In genomic region chr17:42798011-42798382, GRCh38 we compare ENCODE assay signal across 8 cellular contexts. TPM values are rescaled to one million over a fixed set of nuclear protein-coding genes. Genes with fewer than 3 reads are reported as not detected.
DNase-seq lines count a peak whose midpoint lies in the region; ATAC-seq, FAIRE-seq and TF ChIP-seq lines count a peak whose summit lies in the region.

No MANE protein-coding gene starts in this region.

- TF ChIP-seq POLR2A in NB4 (IDR thresholded peaks at IDR 0.05; ENCODE audit: extremely low read depth, insufficient read length): no peak
- no peak for TF ChIP-seq POLR2A in H1 (IDR thresholded peaks at IDR 0.05; ENCODE audit: control extremely low read depth in 1 of 2, low read depth in 2 of 2, low read length in 2 of 2)

- H4K8ac ChIP-seq in H1 (ENCODE audit: extremely low read depth, insufficient read depth, low read length): peak overlapping the region; percentile 89; the same call in 1 of the 2 replicates

- H3K23me2 ChIP-seq in H1 (ENCODE audit: low read depth, low read length): no peaks in the 10 kb centered on the region

- H3K4ac ChIP-seq in H1 (replicated peaks; ENCODE audit: insufficient read length, low read depth, low read length): no peak overlapping the region

- peak overlapping the region; percentile 87 to 99 (median 94) for H3K4me2 ChIP-seq in BLaER1 treated with 17β-estradiol and CSF1 and Interleukin-3, amounts not matched to agents 10 nM and 100 nM
- peak overlapping the region; percentile 85 to 95 for H3K4me2 ChIP-seq in H1 (ENCODE audit: insufficient read depth in 1 of 2, low read depth in 2 of 2, low read length in 2 of 2)

- 54% methylated on average over 10 of the region's 10 CpGs; no CpG with 5 or more reads in 1 of the 2 experiments for whole genome bisulfite sequencing in H1 (ENCODE audit: extremely low coverage in 1 of 2, insufficient coverage in 1 of 2, insufficient read length in 1 of 2, insufficient replicate concordance in 2 of 2, low coverage in 1 of 2, low lambda C conversion rate in 2 of 2, missing lambda C conversion rate in 1 of 2), 2 experiments

- H3K9me3 ChIP-seq in BLaER1 treated with 17β-estradiol and CSF1 and Interleukin-3, amounts not matched to agents 10 nM and 100 nM (replicated peaks in 1 of 11): no peaks in the 10 kb centered on the region
- peaks cover 5 to 8% of the 10 kb centered on the region in 2 experiments; a peak in 3 of 4 replicates for H3K9me3 ChIP-seq in H1 (ENCODE audit: insufficient read depth in 2 of 2, low read depth in 1 of 2, low read length in 1 of 2)

- peak overlapping the region; percentile 98 for H3K4me3 Mint-ChIP-seq in neural crest cell

- peaks cover 0 to 6% of the 10 kb centered on the region in 2 experiments; a peak in 2 of 4 replicates for H3K79me2 ChIP-seq in H1 (ENCODE audit: control insufficient read depth in 1 of 2, insufficient read depth in 2 of 2, low read length in 2 of 2)

- no peaks in the 10 kb centered on the region for H4K20me1 ChIP-seq in BLaER1 treated with 17β-estradiol and CSF1 and Interleukin-3, amounts not matched to agents 10 nM and 100 nM
- peaks cover 0 to 2% of the 10 kb centered on the region in 2 experiments for H4K20me1 ChIP-seq in H1 (replicated peaks in 1 of 2; ENCODE audit: control insufficient read depth in 1 of 2, insufficient read depth in 2 of 2, low read length in 2 of 2)

- peaks cover 22% of the 10 kb centered on the region for H3K27me3 Mint-ChIP-seq in neural crest cell (ENCODE audit: low read depth)

- peak overlapping the region; percentile 55 to 84 (median 76); a peak in 21 of 22 replicates for H3K27ac ChIP-seq in BLaER1 treated with 17β-estradiol and CSF1 and Interleukin-3, amounts not matched to agents 10 nM and 100 nM
- no peak overlapping the region for H3K27ac ChIP-seq in H1 (ENCODE audit: low read depth, low read length)

- no peak for TF ChIP-seq EP300 in H1 (IDR thresholded peaks at IDR 0.05; ENCODE audit: borderline replicate concordance in 1 of 2, low read depth in 2 of 2, low read length in 2 of 2)

- H3K36me3 Mint-ChIP-seq in neural crest cell (ENCODE audit: low read depth): peaks cover 9% of the 10 kb centered on the region

- H3K23ac ChIP-seq in H1 (ENCODE audit: insufficient read length): no peak overlapping the region

- no peak for FAIRE-seq in H1 (lab: Jason Lieb, UNC)
- no peak for FAIRE-seq in HTR-8/SVneo (lab: Jason Lieb, UNC)

- H3K4me1 ChIP-seq in BLaER1 treated with 17β-estradiol and CSF1 and Interleukin-3, amounts not matched to agents 10 nM and 100 nM: peaks cover 15 to 37% (median 27%) of the 10 kb centered on the region in 10 experiments
- H3K4me1 ChIP-seq in H1 (replicated peaks in 1 of 4; ENCODE audit: control insufficient read depth in 3 of 4, insufficient read depth in 4 of 4, low read length in 3 of 4): peaks cover 3 to 5% (median 4%) of the 10 kb centered on the region in 4 experiments; a peak in 6 of 7 replicates

- H2AK5ac ChIP-seq in H1 (ENCODE audit: low read depth, low read length): no peak overlapping the region

- no peak for TF ChIP-seq RAD21 in H1 (IDR thresholded peaks at IDR 0.05 in 1 of 2, conservative IDR thresholded peaks at IDR 0.05 in 1 of 2; ENCODE audit: low read depth in 2 of 2, low read length in 2 of 2)

- POLR2A ChIA-PET in H1 (lab: Charles Lee; ENCODE audit: partially characterized antibody): interaction anchor here (0.5 to 3.1 kb wide), 14 partner anchors 9 to 1058 kb away, joined by 3 to 17 read pairs (median 3); partner anchors contain the start of genes NAGLU, PSMC3IP and WNK4

- CTCF ChIA-PET in H1 (lab: Charles Lee; ENCODE audit: partially characterized antibody): interaction anchor here (0.8 to 2.1 kb wide), 6 partner anchors 18 to 220 kb away, joined by 3 to 7 read pairs (median 4); partner anchors contain the start of gene WNK4

- 0 out of 2 replicates have a peak overlapping the region, but pooled peaks have one; percentile 72 for H2AFZ ChIP-seq in H1 (ENCODE audit: low read length)

- H4K5ac ChIP-seq in H1 (ENCODE audit: insufficient read length, low read depth, low read length): no peak overlapping the region

- H3K36me3 ChIP-seq in BLaER1 treated with 17β-estradiol and CSF1 and Interleukin-3, amounts not matched to agents 10 nM and 100 nM: peaks cover 0 to 20% (median 4%) of the 10 kb centered on the region in 11 experiments; a peak in 6 of 22 replicates
- no peaks in the 10 kb centered on the region for H3K36me3 ChIP-seq in H1 (ENCODE audit: control insufficient read depth in 2 of 4, insufficient read depth in 4 of 4, low read length in 3 of 4)

- no peak overlapping the region for H3K14ac ChIP-seq in H1 (ENCODE audit: insufficient read length)

- H3K56ac ChIP-seq in H1 (replicated peaks; ENCODE audit: insufficient read length, low read depth, low read length): no peak overlapping the region

- H2BK20ac ChIP-seq in H1 (ENCODE audit: low read length): no peak overlapping the region

- H3K18ac ChIP-seq in H1 (ENCODE audit: extremely low read depth, low read length): no peak overlapping the region

- peak overlapping the region; percentile 79 to 90 (median 88) for H3K9ac ChIP-seq in BLaER1 treated with 17β-estradiol and CSF1 and Interleukin-3, amounts not matched to agents 10 nM and 100 nM
- H3K9ac ChIP-seq in H1 (replicated peaks in 1 of 4; ENCODE audit: extremely low read depth in 1 of 4, low read depth in 3 of 4, low read length in 3 of 4): peak overlapping the region; percentile 78 to 93 (median 90)

- no peak overlapping the region for H2BK5ac ChIP-seq in H1 (ENCODE audit: low read depth, low read length)

- H3K79me1 ChIP-seq in H1 (ENCODE audit: low read depth, low read length): no peaks in the 10 kb centered on the region; the same call in 1 of the 2 replicates

- H3K27ac Mint-ChIP-seq in neural crest cell (ENCODE audit: unreplicated experiment): peak overlapping the region; percentile 81

- H4K91ac ChIP-seq in H1 (replicated peaks; ENCODE audit: insufficient read length, low read length): no peak overlapping the region

- H3K9me3 Mint-ChIP-seq in neural crest cell: peaks cover 3% of the 10 kb centered on the region

- H2BK15ac ChIP-seq in H1 (ENCODE audit: low read length): no peak overlapping the region

- no peak for TF ChIP-seq CTCF in NB4 (IDR thresholded peaks at IDR 0.05; ENCODE audit: low read depth, low read length)
- no peak for TF ChIP-seq CTCF in H1 (IDR thresholded peaks at IDR 0.05; ENCODE audit: control extremely low read depth in 1 of 3, insufficient read depth in 1 of 3, low read depth in 1 of 3, low read length in 3 of 3)
- TF ChIP-seq CTCF in neural crest cell (conservative IDR thresholded peaks at IDR 0.05): no peak

- ATAC-seq in HG02610 (IDR thresholded peaks at IDR 0.05; ENCODE audit: unreplicated experiment) (no peak), HG03045 (IDR thresholded peaks at IDR 0.05; ENCODE audit: unreplicated experiment) (no peak)

- H2BK120ac ChIP-seq in H1 (replicated peaks; ENCODE audit: low read depth, low read length): no peak overlapping the region

- DNase-seq in NB4 (ENCODE audit: low read depth) (no peak), H1 (ENCODE audit: low read depth in 1 of 2, low spot score in 2 of 2) (no peak), neural crest cell (ENCODE audit: low read depth, low spot score) (no peak), HTR-8/SVneo (ENCODE audit: insufficient read length, low spot score) (no peak)
- DNase-seq in stimulated activated CD4-positive, alpha-beta T cell treated with anti-CD3 and anti-CD28 coated beads, Interleukin-4, amount 100 ng/mL, for 1 hour: no peak

- no peaks in the 10 kb centered on the region for H3K27me3 ChIP-seq in BLaER1 treated with 17β-estradiol and CSF1 and Interleukin-3, amounts not matched to agents 10 nM and 100 nM
- peaks cover 0 to 11% (median 8%) of the 10 kb centered on the region in 4 experiments; a peak in 6 of 7 replicates for H3K27me3 ChIP-seq in H1 (replicated peaks in 1 of 4; ENCODE audit: control insufficient read depth in 3 of 4, extremely low read depth in 1 of 4, insufficient read depth in 3 of 4, low read length in 3 of 4)

- peaks cover 13% of the 10 kb centered on the region for H3K4me1 Mint-ChIP-seq in neural crest cell

- H2BK12ac ChIP-seq in H1 (ENCODE audit: low read depth, low read length): no peak overlapping the region

- H3K4me3 ChIP-seq in BLaER1 treated with 17β-estradiol and CSF1 and Interleukin-3, amounts not matched to agents 10 nM and 100 nM: peak overlapping the region; percentile 75 to 94 (median 86)
- H3K4me3 ChIP-seq in NB4 (ENCODE audit: low read depth, low read length) (peak overlapping the region; percentile 86), H1 (ENCODE audit: extremely low read depth in 1 of 4, insufficient read depth in 2 of 4, low read depth in 3 of 4, low read length in 4 of 4) (peak overlapping the region; percentile 90 to 100 (median 98))

RNA-seq across cellular contexts. Expression of gene COA3, which starts 0.5 kb away (rescaled TPM):
- 68.4 and 71.2 TPM in 2 replicates for total RNA-seq in H1 (2021; fragmentation: NEBNext Ultra II Directional; extraction: Animal tissue kit (Norgen Biotek cat#: 25700))
- polyA plus RNA-seq in H1 (2011; rRNA removed): 137 and 143 TPM in 2 replicates
- 101 TPM for polyA plus RNA-seq in H1 (2011; cell fraction: cytosol; rRNA removed)
- 67.6 TPM for polyA plus RNA-seq in H1 (2011; cell fraction: nucleus; rRNA removed)
- 96.5 to 107 TPM (median 101 TPM) in 4 replicates for polyA plus RNA-seq in H1 (2012, experiment 1 of 2)
- polyA plus RNA-seq in H1 (2012, experiment 2 of 2): 126 TPM
- polyA plus RNA-seq in H1 (2013, experiment 1 of 2): 65.6 TPM
- polyA plus RNA-seq in H1 (2013, experiment 2 of 2): 70.2 TPM
- polyA minus RNA-seq in H1 (2011; rRNA and poly(A)+ RNA removed): 55.0 and 55.5 TPM in 2 replicates
- polyA minus RNA-seq in H1 (2011; cell fraction: cytosol; rRNA and poly(A)+ RNA removed): 24.8 TPM
- polyA minus RNA-seq in H1 (2011; cell fraction: nucleus; rRNA and poly(A)+ RNA removed): 31.7 TPM
- 85.3 and 92.7 TPM in 2 replicates for total RNA-seq in neural crest cell

RNA-seq across cellular contexts. Expression of gene CNTD1, which starts 0.7 kb away (rescaled TPM):
- not detected in 2 replicates for total RNA-seq in H1 (2021; fragmentation: NEBNext Ultra II Directional; extraction: Animal tissue kit (Norgen Biotek cat#: 25700))
- polyA plus RNA-seq in H1 (2011; rRNA removed): 0.08 TPM in 1 of 2 replicates, not detected in the other
- not detected for polyA plus RNA-seq in H1 (2011; cell fraction: cytosol; rRNA removed)
- polyA plus RNA-seq in H1 (2011; cell fraction: nucleus; rRNA removed): not detected
- 0.36 to 0.66 TPM (median 0.56 TPM) in 4 replicates for polyA plus RNA-seq in H1 (2012, experiment 1 of 2)
- polyA plus RNA-seq in H1 (2012, experiment 2 of 2): 0.10 TPM
- polyA plus RNA-seq in H1 (2013, experiment 1 of 2): not detected
- polyA plus RNA-seq in H1 (2013, experiment 2 of 2): not detected
- not detected in 2 replicates for polyA minus RNA-seq in H1 (2011; rRNA and poly(A)+ RNA removed)
- not detected for polyA minus RNA-seq in H1 (2011; cell fraction: cytosol; rRNA and poly(A)+ RNA removed)
- not detected for polyA minus RNA-seq in H1 (2011; cell fraction: nucleus; rRNA and poly(A)+ RNA removed)
- total RNA-seq in neural crest cell: not detected in 2 replicates

RNA-seq across cellular contexts. Expression of gene WNK4, which starts 17.6 kb away (rescaled TPM):
- total RNA-seq in H1 (2021; fragmentation: NEBNext Ultra II Directional; extraction: Animal tissue kit (Norgen Biotek cat#: 25700)): 1.2 and 1.7 TPM in 2 replicates
- polyA plus RNA-seq in H1 (2011; rRNA removed): 0.21 and 0.86 TPM in 2 replicates
- 0.34 TPM for polyA plus RNA-seq in H1 (2011; cell fraction: cytosol; rRNA removed)
- 1.7 TPM for polyA plus RNA-seq in H1 (2011; cell fraction: nucleus; rRNA removed)
- 0.50 to 1.3 TPM (median 0.91 TPM) in 4 replicates for polyA plus RNA-seq in H1 (2012, experiment 1 of 2)
- polyA plus RNA-seq in H1 (2012, experiment 2 of 2): 0.34 TPM
- polyA plus RNA-seq in H1 (2013, experiment 1 of 2): 0.75 TPM
- 0.64 TPM for polyA plus RNA-seq in H1 (2013, experiment 2 of 2)
- polyA minus RNA-seq in H1 (2011; rRNA and poly(A)+ RNA removed): 0.32 and 0.56 TPM in 2 replicates
- polyA minus RNA-seq in H1 (2011; cell fraction: cytosol; rRNA and poly(A)+ RNA removed): 0.37 TPM
- polyA minus RNA-seq in H1 (2011; cell fraction: nucleus; rRNA and poly(A)+ RNA removed): 0.80 TPM
- 0.58 and 0.73 TPM in 2 replicates for total RNA-seq in neural crest cell

RNA-seq across cellular contexts. Expression of gene VPS25, which starts 24.7 kb away (rescaled TPM):
- 83.9 and 88.2 TPM in 2 replicates for total RNA-seq in H1 (2021; fragmentation: NEBNext Ultra II Directional; extraction: Animal tissue kit (Norgen Biotek cat#: 25700))
- 150 and 188 TPM in 2 replicates for polyA plus RNA-seq in H1 (2011; rRNA removed)
- 162 TPM for polyA plus RNA-seq in H1 (2011; cell fraction: cytosol; rRNA removed)
- 115 TPM for polyA plus RNA-seq in H1 (2011; cell fraction: nucleus; rRNA removed)
- polyA plus RNA-seq in H1 (2012, experiment 1 of 2): 82.0 to 129 TPM (median 116 TPM) in 4 replicates
- 170 TPM for polyA plus RNA-seq in H1 (2012, experiment 2 of 2)
- 73.5 TPM for polyA plus RNA-seq in H1 (2013, experiment 1 of 2)
- 76.5 TPM for polyA plus RNA-seq in H1 (2013, experiment 2 of 2)
- polyA minus RNA-seq in H1 (2011; rRNA and poly(A)+ RNA removed): 91.1 and 95.6 TPM in 2 replicates
- 31.3 TPM for polyA minus RNA-seq in H1 (2011; cell fraction: cytosol; rRNA and poly(A)+ RNA removed)
- 62.0 TPM for polyA minus RNA-seq in H1 (2011; cell fraction: nucleus; rRNA and poly(A)+ RNA removed)
- total RNA-seq in neural crest cell: 83.7 and 88.7 TPM in 2 replicates

RNA-seq across cellular contexts. Expression of gene BECN1, which starts 26.1 kb away (rescaled TPM):
- total RNA-seq in H1 (2021; fragmentation: NEBNext Ultra II Directional; extraction: Animal tissue kit (Norgen Biotek cat#: 25700)): 55.4 and 64.2 TPM in 2 replicates
- polyA plus RNA-seq in H1 (2011; rRNA removed): 31.5 and 38.8 TPM in 2 replicates
- polyA plus RNA-seq in H1 (2011; cell fraction: cytosol; rRNA removed): 49.7 TPM
- polyA plus RNA-seq in H1 (2011; cell fraction: nucleus; rRNA removed): 65.4 TPM
- polyA plus RNA-seq in H1 (2012, experiment 1 of 2): 53.1 to 62.3 TPM (median 59.2 TPM) in 4 replicates
- polyA plus RNA-seq in H1 (2012, experiment 2 of 2): 9.9 TPM
- polyA plus RNA-seq in H1 (2013, experiment 1 of 2): 35.0 TPM
- 36.9 TPM for polyA plus RNA-seq in H1 (2013, experiment 2 of 2)
- polyA minus RNA-seq in H1 (2011; rRNA and poly(A)+ RNA removed): 44.3 and 45.5 TPM in 2 replicates
- 26.2 TPM for polyA minus RNA-seq in H1 (2011; cell fraction: cytosol; rRNA and poly(A)+ RNA removed)
- polyA minus RNA-seq in H1 (2011; cell fraction: nucleus; rRNA and poly(A)+ RNA removed): 57.7 TPM
- total RNA-seq in neural crest cell: 48.7 and 49.5 TPM in 2 replicates
